Comparison of ENCODE assay signal across 8 cellular contexts in genomic region chr7:2477447-2478386, GRCh38. TPM values are rescaled to one million over a fixed set of nuclear protein-coding genes. Genes with fewer than 3 reads are reported as not detected.
DNase-seq lines count a peak whose midpoint lies in the region; ATAC-seq and TF ChIP-seq lines count a peak whose summit lies in the region.

No MANE protein-coding gene starts in this region.

- peak overlapping the region; percentile 42 to 51 for H3K9ac ChIP-seq in colonic mucosa (ENCODE audit: low read depth in 2 of 2, low read length in 2 of 2)

- POLR2A ChIA-PET in activated CD4-positive, alpha-beta T cell treated with anti-CD3 and anti-CD28 coated beads, Interleukin-2, amount 10 ng/mL, durations not matched to agents 7 days and 5 days (lab: Charles Lee): no interaction called here
- POLR2A ChIA-PET in OCI-LY7 (lab: Charles Lee): no interaction called here

- intact Hi-C loops in colonic mucosa (cut with DNase I): no loop called here
- intact Hi-C loops in OCI-LY7 (cut with micrococcal nuclease; ENCODE audit: unreplicated experiment): no loop called here

- no peaks in the 10 kb centered on the region for H3K9me2 ChIP-seq in OCI-LY7 (ENCODE audit: insufficient read depth, low read length)

- H3K4me1 Mint-ChIP-seq in activated CD4-positive, alpha-beta T cell treated with anti-CD3 and anti-CD28 coated beads, Interleukin-2, amount 10 ng/mL, durations not matched to agents 7 days and 5 days: peaks cover 11% of the 10 kb centered on the region

- H3K4me3 ChIP-seq in colonic mucosa (no peak overlapping the region), lung (no peak overlapping the region), OCI-LY7 (ENCODE audit: low read depth, low read length, poor library complexity, severe bottlenecking) (no peak overlapping the region)

- no peaks in the 10 kb centered on the region for H3K36me3 ChIP-seq in colonic mucosa
- H3K36me3 ChIP-seq in lung (ENCODE audit: control insufficient read depth in 2 of 2, insufficient read depth in 2 of 2, low read length in 2 of 2): no peaks in the 10 kb centered on the region
- no peaks in the 10 kb centered on the region for H3K36me3 ChIP-seq in OCI-LY7 (ENCODE audit: insufficient read depth, low read length)

- TF ChIP-seq CTCF in colonic mucosa (IDR thresholded peaks at IDR 0.05) (peak; percentile 76), lung (IDR thresholded peaks at IDR 0.05; ENCODE audit: control extremely low read depth, extremely low read depth) (peak; percentile 85), OCI-LY7 (conservative IDR thresholded peaks at IDR 0.05; ENCODE audit: low read length) (no peak)

- H3K36me3 Mint-ChIP-seq in activated CD4-positive, alpha-beta T cell treated with anti-CD3 and anti-CD28 coated beads, Interleukin-2, amount 10 ng/mL, durations not matched to agents 7 days and 5 days (ENCODE audit: low read depth): no peaks in the 10 kb centered on the region

- BruUV-seq in OCI-LY7 (replicated peaks; lab: Mats Ljungman, UMichigan): no TSS peak

- ATAC-seq in GM18909 (IDR thresholded peaks at IDR 0.05; ENCODE audit: poor library complexity, unreplicated experiment) (peak; percentile 67), lung (ENCODE audit: insufficient read depth, low FRiP score) (peak; percentile 82)

- H3K4me2 ChIP-seq in OCI-LY7 (ENCODE audit: low read length): no peak overlapping the region

- H3K9me3 Mint-ChIP-seq in activated CD4-positive, alpha-beta T cell treated with anti-CD3 and anti-CD28 coated beads, Interleukin-2, amount 10 ng/mL, durations not matched to agents 7 days and 5 days: peaks cover 3% of the 10 kb centered on the region

- H3K9me3 ChIP-seq in colonic mucosa (no peaks in the 10 kb centered on the region), lung (ENCODE audit: control insufficient read depth in 2 of 2, insufficient read depth in 1 of 2, low read length in 1 of 2) (peaks cover 0 to 2% of the 10 kb centered on the region in 2 donors), OCI-LY7 (ENCODE audit: low read length) (no peaks in the 10 kb centered on the region)

- peaks cover 13% of the 10 kb centered on the region for H3K4me1 ChIP-seq in colonic mucosa
- peaks cover 0 to 12% of the 10 kb centered on the region in 2 donors for H3K4me1 ChIP-seq in lung (ENCODE audit: control insufficient read depth in 2 of 2, insufficient read depth in 2 of 2, low read length in 2 of 2)
- H3K4me1 ChIP-seq in OCI-LY7 (ENCODE audit: insufficient read depth, low read length, poor library complexity, severe bottlenecking): no peaks in the 10 kb centered on the region

- H3K27me3 Mint-ChIP-seq in activated CD4-positive, alpha-beta T cell treated with anti-CD3 and anti-CD28 coated beads, Interleukin-2, amount 10 ng/mL, durations not matched to agents 7 days and 5 days: no peaks in the 10 kb centered on the region

- no peaks in the 10 kb centered on the region for H3K79me2 ChIP-seq in OCI-LY7 (ENCODE audit: insufficient read depth, low read depth, low read length)

- no peak overlapping the region for H3K27ac ChIP-seq in colonic mucosa
- no peak overlapping the region for H3K27ac ChIP-seq in lung (ENCODE audit: low read depth in 1 of 2, low read length in 1 of 2)
- H3K27ac ChIP-seq in OCI-LY7 (ENCODE audit: low read depth, low read length, poor library complexity, severe bottlenecking): no peak overlapping the region

- DNase-seq in AG08396 (ENCODE audit: low spot score): peak; percentile 94
- peak; percentile 21 for DNase-seq in NCI-H1694 (lab: John Stamatoyannopoulos, UW)
- peak; percentile 68 for DNase-seq in activated CD4-positive, alpha-beta T cell treated with anti-CD3 and anti-CD28 coated beads, Interleukin-2, amount 10 ng/mL, durations not matched to agents 7 days and 5 days
- peak; percentile 68 for DNase-seq in colonic mucosa
- peak; percentile 49 for DNase-seq in lung (ENCODE audit: low spot score)
- peak; percentile 28 to 30 for DNase-seq in stimulated activated CD8-positive, alpha-beta memory T cell treated with anti-CD3 and anti-CD28 coated beads, Interleukin-2, amount 100 ng/mL, for 1 hour (ENCODE audit: low read depth in 2 of 2)
- no peak for DNase-seq in OCI-LY7 (ENCODE audit: low spot score)

- no peak overlapping the region for H3K27ac Mint-ChIP-seq in activated CD4-positive, alpha-beta T cell treated with anti-CD3 and anti-CD28 coated beads, Interleukin-2, amount 10 ng/mL, durations not matched to agents 7 days and 5 days

- no peak overlapping the region for H2AFZ ChIP-seq in OCI-LY7 (ENCODE audit: low read length)

- no peak overlapping the region for H3K4me3 Mint-ChIP-seq in activated CD4-positive, alpha-beta T cell treated with anti-CD3 and anti-CD28 coated beads, Interleukin-2, amount 10 ng/mL, durations not matched to agents 7 days and 5 days

- 30 to 31% methylated on average over 34 of the region's 34 CpGs for WGBS in lung, 2 donors

- H3K27me3 ChIP-seq in colonic mucosa: no peaks in the 10 kb centered on the region
- H3K27me3 ChIP-seq in lung (ENCODE audit: control insufficient read depth, insufficient read depth): no peaks in the 10 kb centered on the region

- H4K20me1 ChIP-seq in OCI-LY7 (ENCODE audit: insufficient read depth, low read length): no peaks in the 10 kb centered on the region; the same call in 1 of the 2 replicates

- CTCF ChIA-PET in activated CD4-positive, alpha-beta T cell treated with anti-CD3 and anti-CD28 coated beads, Interleukin-2, amount 10 ng/mL, durations not matched to agents 7 days and 5 days (lab: Charles Lee): interaction anchor here (0.8 to 2.3 kb wide), 6 partner anchors 9 to 153 kb away, joined by 3 to 9 read pairs (median 4); no protein-coding TSS in a partner anchor
- CTCF ChIA-PET in OCI-LY7 (lab: Charles Lee; ENCODE audit: unreplicated experiment): no interaction called here

RNA-seq across cellular contexts. Expression of gene GRIFIN, which starts 1.5 kb away (rescaled TPM):
- not detected for total RNA-seq in activated CD4-positive, alpha-beta T cell treated with anti-CD3 and anti-CD28 coated beads, Interleukin-2, amount 10 ng/mL, durations not matched to agents 7 days and 5 days
- total RNA-seq in colonic mucosa: not detected
- not detected for total RNA-seq in lung
- not detected for polyA plus RNA-seq in lung
- total RNA-seq in OCI-LY7 (2014; rRNA removed; shearing (Covaris generic)): not detected in 2 replicates
- not detected in 2 replicates for total RNA-seq in OCI-LY7 (2022)

RNA-seq across cellular contexts. Expression of gene LFNG, which starts 41.9 kb away (rescaled TPM):
- total RNA-seq in activated CD4-positive, alpha-beta T cell treated with anti-CD3 and anti-CD28 coated beads, Interleukin-2, amount 10 ng/mL, durations not matched to agents 7 days and 5 days: 100 to 1,000 TPM in 1 of 2 experiments, 10 to 100 TPM in 1; 93.3 to 109 TPM
- total RNA-seq in colonic mucosa (100 to 1,000 TPM in 1 of 2 donors, 10 to 100 TPM in 1; 61.4 to 105 TPM), lung (10 to 100 TPM; 11.5 to 47.6 TPM), OCI-LY7 (2022) (1.2 and 2.1 TPM in 2 replicates)
- polyA plus RNA-seq in lung: 10 to 100 TPM; 18.9 to 28.6 TPM
- total RNA-seq in OCI-LY7 (2014; rRNA removed; shearing (Covaris generic)): 1.2 and 2.3 TPM in 2 replicates
